20 cellular contexts compared by ENCODE assay signal in the genomic region with DNA sequence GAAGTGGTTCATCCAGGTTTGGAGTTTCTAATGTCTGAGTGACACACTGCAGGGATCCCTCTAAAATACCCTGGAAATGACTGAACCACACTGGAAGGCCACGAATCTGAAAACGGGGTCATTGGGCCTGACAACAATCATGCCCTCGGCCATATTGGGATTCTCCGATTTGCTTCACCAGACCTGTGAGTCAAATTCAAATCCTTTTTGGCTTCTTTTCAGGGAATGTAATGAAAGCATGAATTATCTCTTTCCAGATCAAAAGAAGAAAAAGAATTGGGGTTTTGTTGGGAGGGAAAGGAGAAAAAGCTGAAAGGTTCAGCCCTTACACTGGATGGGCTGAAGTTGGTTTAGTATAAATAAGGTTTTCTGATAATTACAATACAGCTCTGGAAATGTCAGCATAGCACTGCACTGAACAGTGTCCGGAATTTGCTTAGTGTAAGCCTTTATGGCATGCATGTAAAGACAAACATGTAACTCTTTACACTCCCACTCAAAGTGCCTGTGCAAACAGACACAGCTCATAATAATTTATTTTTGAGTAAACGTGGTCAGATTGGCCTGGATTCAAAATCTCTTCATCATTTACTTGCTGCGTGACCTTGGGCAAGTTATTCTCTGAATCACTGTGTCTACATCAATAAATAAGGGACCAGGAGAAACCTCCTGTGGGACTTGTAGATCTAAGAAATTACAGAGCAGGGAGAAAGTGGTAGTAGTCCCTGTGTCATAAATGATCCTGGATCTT. TPM values are rescaled to one million over a fixed set of nuclear protein-coding genes. Genes with fewer than 3 reads are reported as not detected.
DNase-seq lines count a peak whose midpoint lies in the region; ATAC-seq, FAIRE-seq and TF ChIP-seq lines count a peak whose summit lies in the region.
"Had no signal": no experiment of that assay in that cellular context is flagged by ENCODE, and none has a peak within 500 bp of the region (broad histone marks: within the 10 kb centered on the region; RNA-seq: fewer than 3 reads in every experiment).

No MANE protein-coding gene starts in this region.

- H3K9me3 ChIP-seq in osteoblast (ENCODE audit: low read depth, low read length), result no peaks in the 10 kb centered on the region
- H3K9me3 ChIP-seq: tibial nerve had no signal

- H3K4me3 ChIP-seq in bronchial epithelial cell (ENCODE audit: low read depth, low read length) (no peak overlapping the region), osteoblast (ENCODE audit: insufficient read depth, low read length) (no peak overlapping the region)
- H3K4me3 ChIP-seq: tibial nerve had no signal

- H3K4me2 ChIP-seq in osteoblast (ENCODE audit: insufficient read depth, low read length), result no peak overlapping the region

- H3K27ac ChIP-seq in osteoblast (ENCODE audit: low read depth, low read length), result no peak overlapping the region
- H3K27ac ChIP-seq: C4-2B, RWPE1, tibial nerve had no signal

- no peak overlapping the region for H3K27ac Mint-ChIP-seq in stimulated activated naive CD8-positive, alpha-beta T cell treated with anti-CD3 and anti-CD28 coated beads, Interleukin-15, amount 100 ng/mL, for 72 hours
- H3K27ac Mint-ChIP-seq: endodermal cell; IgD-negative memory B cell; stimulated activated effector memory CD8-positive, alpha-beta T cell treated with anti-CD3 and anti-CD28 coated beads, Interleukin-12 subunit alpha, Interleukin-12 subunit beta, amount 100 ng/mL, for 72 hours had no signal

- no peaks in the 10 kb centered on the region for H3K27me3 Mint-ChIP-seq in stimulated activated naive CD8-positive, alpha-beta T cell treated with anti-CD3 and anti-CD28 coated beads, Interleukin-15, amount 100 ng/mL, for 72 hours

- H3K36me3 ChIP-seq in bronchial epithelial cell (ENCODE audit: control insufficient read depth, insufficient read depth, low read length) (no peaks in the 10 kb centered on the region), osteoblast (ENCODE audit: insufficient read depth, low read length) (no peaks in the 10 kb centered on the region)
- H3K36me3 ChIP-seq: tibial nerve had no signal

- peak; percentile 39 for DNase-seq in NCI-H510A treated with DMSO at 0.1 percent for 48 hours (lab: John Stamatoyannopoulos, UW)
- no peak for DNase-seq in NCI-H510A (lab: John Stamatoyannopoulos, UW)
- peak; percentile 59 for DNase-seq in NCI-H69 (lab: John Stamatoyannopoulos, UW)
- DNase-seq in bronchial epithelial cell (ENCODE audit: low read depth), result peak; percentile 74
- DNase-seq in osteoblast (ENCODE audit: insufficient read length, low spot score, missing footprints), result peak; percentile 34
- no peak for DNase-seq in AML-193 (lab: John Stamatoyannopoulos, UW)
- DNase-seq in stimulated activated naive CD8-positive, alpha-beta T cell treated with anti-CD3 and anti-CD28 coated beads, Interleukin-15, amount 100 ng/mL, for 72 hours, result no peak
- DNase-seq: activated CD4-positive, alpha-beta T cell treated with anti-CD3 and anti-CD28 coated beads, Interleukin-2, amount 50 U/mL, for 1 hour; activated naive CD4-positive, alpha-beta T cell treated with Interleukin-2 at 50 U/mL for 16 hours; aorta; endodermal cell had no signal

- H3K27me3 ChIP-seq in bronchial epithelial cell (ENCODE audit: control insufficient read depth, insufficient read depth, low read length), result peaks cover 1% of the 10 kb centered on the region
- H3K27me3 ChIP-seq in osteoblast (ENCODE audit: insufficient read depth, low read length), result peaks cover 11% of the 10 kb centered on the region
- H3K27me3 ChIP-seq: tibial nerve had no signal

- no peak for ATAC-seq in HG03442 (IDR thresholded peaks at IDR 0.05; ENCODE audit: unreplicated experiment)
- no peak for ATAC-seq in stimulated activated naive CD8-positive, alpha-beta T cell treated with anti-CD3 and anti-CD28 coated beads, Interleukin-15, amount 100 ng/mL, for 72 hours
- ATAC-seq: stimulated activated effector memory CD8-positive, alpha-beta T cell treated with anti-CD3 and anti-CD28 coated beads, Interleukin-12 subunit alpha, Interleukin-12 subunit beta, amount 100 ng/mL, for 72 hours had no signal

- H3K9me3 Mint-ChIP-seq in stimulated activated naive CD8-positive, alpha-beta T cell treated with anti-CD3 and anti-CD28 coated beads, Interleukin-15, amount 100 ng/mL, for 72 hours, result no peaks in the 10 kb centered on the region
- H3K9me3 Mint-ChIP-seq: IgD-negative memory B cell; stimulated activated effector memory CD8-positive, alpha-beta T cell treated with anti-CD3 and anti-CD28 coated beads, Interleukin-12 subunit alpha, Interleukin-12 subunit beta, amount 100 ng/mL, for 72 hours had no signal

- H3K79me2 ChIP-seq in osteoblast (ENCODE audit: insufficient read depth, low read length), result no peaks in the 10 kb centered on the region

- no peaks in the 10 kb centered on the region for H3K4me1 Mint-ChIP-seq in stimulated activated naive CD8-positive, alpha-beta T cell treated with anti-CD3 and anti-CD28 coated beads, Interleukin-15, amount 100 ng/mL, for 72 hours
- H3K4me1 Mint-ChIP-seq: stimulated activated effector memory CD8-positive, alpha-beta T cell treated with anti-CD3 and anti-CD28 coated beads, Interleukin-12 subunit alpha, Interleukin-12 subunit beta, amount 100 ng/mL, for 72 hours had no signal

- peaks cover 4% of the 10 kb centered on the region for H3K4me1 ChIP-seq in osteoblast (ENCODE audit: insufficient read depth, low read length)
- H3K4me1 ChIP-seq: tibial nerve had no signal

- no peaks in the 10 kb centered on the region for H4K20me1 ChIP-seq in osteoblast (ENCODE audit: insufficient read depth, low read length)

- no peak overlapping the region for H3K4me3 Mint-ChIP-seq in stimulated activated naive CD8-positive, alpha-beta T cell treated with anti-CD3 and anti-CD28 coated beads, Interleukin-15, amount 100 ng/mL, for 72 hours
- H3K4me3 Mint-ChIP-seq: endodermal cell; IgD-negative memory B cell; stimulated activated effector memory CD8-positive, alpha-beta T cell treated with anti-CD3 and anti-CD28 coated beads, Interleukin-12 subunit alpha, Interleukin-12 subunit beta, amount 100 ng/mL, for 72 hours had no signal

- no peak overlapping the region for H2AFZ ChIP-seq in osteoblast (ENCODE audit: low read length)

- FAIRE-seq in bronchial epithelial cell (lab: Jason Lieb, UNC), result no peak
- FAIRE-seq: GM18507 had no signal

- no peak for TF ChIP-seq CTCF in bronchial epithelial cell (IDR thresholded peaks at IDR 0.05; ENCODE audit: insufficient read depth, low read length, severe bottlenecking)
- no peak for TF ChIP-seq CTCF in osteoblast (IDR thresholded peaks at IDR 0.05; ENCODE audit: extremely low read depth, low read depth, low read length)

RNA-seq across cellular contexts. Expression of a gene that starts 21.4 kb away (rescaled TPM):
- not detected in 2 replicates for total RNA-seq in bronchial epithelial cell
- not detected in 2 replicates for total RNA-seq in osteoblast
- total RNA-seq: A673, aorta, endodermal cell, renal cortical epithelial cell, tibial nerve had no signal

RNA-seq across cellular contexts. Expression of a gene that starts 33.4 kb away (rescaled TPM):
- not detected in 2 replicates for total RNA-seq in bronchial epithelial cell
- not detected in 2 replicates for total RNA-seq in osteoblast
- total RNA-seq: A673, aorta, endodermal cell, renal cortical epithelial cell, tibial nerve had no signal

Comparison
In these comparisons a context has a peak if more than half of its experiments do, and no peak if none do; other contexts are left out.
1. DNase-seq: peak in NCI-H510A treated with DMSO at 0.1 percent for 48 hours (single experiment), NCI-H69 (single experiment), bronchial epithelial cell (single experiment) and osteoblast (single experiment); none in NCI-H510A (single experiment), AML-193 (0 of 2) and stimulated activated naive CD8-positive, alpha-beta T cell treated with anti-CD3 and anti-CD28 coated beads, Interleukin-15, amount 100 ng/mL, for 72 hours (0 of 2).